In the genomic region with DNA sequence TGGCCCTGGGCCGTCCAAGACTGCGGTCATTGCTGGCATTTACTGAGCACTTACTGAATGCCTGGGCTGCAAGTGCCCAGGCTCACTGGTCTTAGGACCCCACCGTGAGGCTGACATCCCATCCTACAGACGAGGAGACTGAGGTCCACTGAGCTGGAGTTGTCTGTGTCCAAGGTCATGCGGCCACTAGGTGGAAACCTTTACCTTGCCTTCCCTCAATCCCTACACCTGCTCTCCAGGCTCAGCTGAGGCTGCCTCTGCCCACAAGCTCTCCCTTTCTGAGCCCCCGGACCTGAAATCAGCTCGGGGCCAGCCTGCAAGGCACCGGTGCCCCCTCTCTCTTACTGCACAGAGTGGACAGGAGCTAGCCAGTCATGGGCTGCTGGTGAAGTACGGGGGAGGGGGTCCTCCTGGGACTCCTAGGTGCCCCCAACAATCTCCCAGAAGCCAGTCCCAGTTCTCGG, we compare ENCODE assay signal across 1 cellular context.
TF ChIP-seq lines count a peak whose summit lies in the region.

No MANE protein-coding gene starts in this region.

TF ChIP-seq in HepG2, 621 proteins besides CTCF, POLR2A, EP300 and RAD21 (continued from another document):
- TF ChIP-seq, protein P1, sequence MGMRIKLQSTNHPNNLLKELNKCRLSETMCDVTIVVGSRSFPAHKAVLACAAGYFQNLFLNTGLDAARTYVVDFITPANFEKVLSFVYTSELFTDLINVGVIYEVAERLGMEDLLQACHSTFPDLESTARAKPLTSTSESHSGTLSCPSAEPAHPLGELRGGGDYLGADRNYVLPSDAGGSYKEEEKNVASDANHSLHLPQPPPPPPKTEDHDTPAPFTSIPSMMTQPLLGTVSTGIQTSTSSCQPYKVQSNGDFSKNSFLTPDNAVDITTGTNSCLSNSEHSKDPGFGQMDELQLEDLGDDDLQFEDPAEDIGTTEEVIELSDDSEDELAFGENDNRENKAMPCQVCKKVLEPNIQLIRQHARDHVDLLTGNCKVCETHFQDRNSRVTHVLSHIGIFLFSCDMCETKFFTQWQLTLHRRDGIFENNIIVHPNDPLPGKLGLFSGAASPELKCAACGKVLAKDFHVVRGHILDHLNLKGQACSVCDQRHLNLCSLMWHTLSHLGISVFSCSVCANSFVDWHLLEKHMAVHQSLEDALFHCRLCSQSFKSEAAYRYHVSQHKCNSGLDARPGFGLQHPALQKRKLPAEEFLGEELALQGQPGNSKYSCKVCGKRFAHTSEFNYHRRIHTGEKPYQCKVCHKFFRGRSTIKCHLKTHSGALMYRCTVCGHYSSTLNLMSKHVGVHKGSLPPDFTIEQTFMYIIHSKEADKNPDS (CRISPR knock-in tag; IDR thresholded peaks at IDR 0.05), result no peak
- TF ChIP-seq NR2F2 (IDR thresholded peaks at IDR 0.05; ENCODE audit: borderline replicate concordance, low read depth) (no peak), ZNF331 (CRISPR knock-in tag; IDR thresholded peaks at IDR 0.05) (no peak), SRSF9 (IDR thresholded peaks at IDR 0.05; ENCODE audit: borderline replicate concordance, insufficient read depth, low read depth, low read length, poor library complexity, severe bottlenecking) (no peak), TBL1XR1 (IDR thresholded peaks at IDR 0.05; ENCODE audit: borderline replicate concordance, low read length, partially characterized antibody) (no peak), PCBP2 (optimal IDR thresholded peaks at IDR 0.05; ENCODE audit: low read depth, low read length, poor library complexity, severe bottlenecking) (no peak), GZF1 (CRISPR knock-in tag; IDR thresholded peaks at IDR 0.05) (no peak), RORA (CRISPR knock-in tag; IDR thresholded peaks at IDR 0.05) (no peak), ZNF788 (CRISPR knock-in tag; IDR thresholded peaks at IDR 0.05; ENCODE audit: borderline replicate concordance) (0 out of 2 replicates have a peak, but pooled peaks have one; percentile 20), PLRG1 (conservative IDR thresholded peaks at IDR 0.05) (no peak), ZNF235 (CRISPR knock-in tag; IDR thresholded peaks at IDR 0.05; ENCODE audit: borderline replicate concordance) (no peak), MYNN (CRISPR knock-in tag; IDR thresholded peaks at IDR 0.05; ENCODE audit: low read depth) (no peak), KLF9 (CRISPR knock-in tag; IDR thresholded peaks at IDR 0.05; ENCODE audit: low read depth) (no peak), ZNF652 (CRISPR knock-in tag; IDR thresholded peaks at IDR 0.05; ENCODE audit: borderline replicate concordance, low read depth) (no peak), ZMYM2 (CRISPR knock-in tag; IDR thresholded peaks at IDR 0.05) (peak; percentile 91), ZKSCAN1 (IDR thresholded peaks at IDR 0.05; ENCODE audit: low read length) (no peak), ZNF605 (CRISPR knock-in tag; IDR thresholded peaks at IDR 0.05) (0 out of 2 replicates have a peak, but pooled peaks have one; percentile 13), SIX1 (CRISPR knock-in tag; IDR thresholded peaks at IDR 0.05; ENCODE audit: borderline replicate concordance) (no peak), RFX5 (IDR thresholded peaks at IDR 0.05; ENCODE audit: low read depth, low read length) (no peak), NFIB (CRISPR knock-in tag; IDR thresholded peaks at IDR 0.05; ENCODE audit: borderline replicate concordance) (no peak)
- TF ChIP-seq, protein P2, sequence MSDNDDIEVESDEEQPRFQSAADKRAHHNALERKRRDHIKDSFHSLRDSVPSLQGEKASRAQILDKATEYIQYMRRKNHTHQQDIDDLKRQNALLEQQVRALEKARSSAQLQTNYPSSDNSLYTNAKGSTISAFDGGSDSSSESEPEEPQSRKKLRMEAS (IDR thresholded peaks at IDR 0.05), result no peak
- TF ChIP-seq, protein P3, sequence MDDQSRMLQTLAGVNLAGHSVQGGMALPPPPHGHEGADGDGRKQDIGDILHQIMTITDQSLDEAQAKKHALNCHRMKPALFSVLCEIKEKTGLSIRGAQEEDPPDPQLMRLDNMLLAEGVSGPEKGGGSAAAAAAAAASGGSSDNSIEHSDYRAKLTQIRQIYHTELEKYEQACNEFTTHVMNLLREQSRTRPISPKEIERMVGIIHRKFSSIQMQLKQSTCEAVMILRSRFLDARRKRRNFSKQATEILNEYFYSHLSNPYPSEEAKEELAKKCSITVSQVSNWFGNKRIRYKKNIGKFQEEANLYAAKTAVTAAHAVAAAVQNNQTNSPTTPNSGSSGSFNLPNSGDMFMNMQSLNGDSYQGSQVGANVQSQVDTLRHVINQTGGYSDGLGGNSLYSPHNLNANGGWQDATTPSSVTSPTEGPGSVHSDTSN (CRISPR knock-in tag; IDR thresholded peaks at IDR 0.05; ENCODE audit: borderline replicate concordance), result no peak
- TF ChIP-seq, protein P4, sequence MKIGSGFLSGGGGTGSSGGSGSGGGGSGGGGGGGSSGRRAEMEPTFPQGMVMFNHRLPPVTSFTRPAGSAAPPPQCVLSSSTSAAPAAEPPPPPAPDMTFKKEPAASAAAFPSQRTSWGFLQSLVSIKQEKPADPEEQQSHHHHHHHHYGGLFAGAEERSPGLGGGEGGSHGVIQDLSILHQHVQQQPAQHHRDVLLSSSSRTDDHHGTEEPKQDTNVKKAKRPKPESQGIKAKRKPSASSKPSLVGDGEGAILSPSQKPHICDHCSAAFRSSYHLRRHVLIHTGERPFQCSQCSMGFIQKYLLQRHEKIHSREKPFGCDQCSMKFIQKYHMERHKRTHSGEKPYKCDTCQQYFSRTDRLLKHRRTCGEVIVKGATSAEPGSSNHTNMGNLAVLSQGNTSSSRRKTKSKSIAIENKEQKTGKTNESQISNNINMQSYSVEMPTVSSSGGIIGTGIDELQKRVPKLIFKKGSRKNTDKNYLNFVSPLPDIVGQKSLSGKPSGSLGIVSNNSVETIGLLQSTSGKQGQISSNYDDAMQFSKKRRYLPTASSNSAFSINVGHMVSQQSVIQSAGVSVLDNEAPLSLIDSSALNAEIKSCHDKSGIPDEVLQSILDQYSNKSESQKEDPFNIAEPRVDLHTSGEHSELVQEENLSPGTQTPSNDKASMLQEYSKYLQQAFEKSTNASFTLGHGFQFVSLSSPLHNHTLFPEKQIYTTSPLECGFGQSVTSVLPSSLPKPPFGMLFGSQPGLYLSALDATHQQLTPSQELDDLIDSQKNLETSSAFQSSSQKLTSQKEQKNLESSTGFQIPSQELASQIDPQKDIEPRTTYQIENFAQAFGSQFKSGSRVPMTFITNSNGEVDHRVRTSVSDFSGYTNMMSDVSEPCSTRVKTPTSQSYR (CRISPR knock-in tag; IDR thresholded peaks at IDR 0.05; ENCODE audit: borderline replicate concordance), result no peak
- TF ChIP-seq, protein P5, sequence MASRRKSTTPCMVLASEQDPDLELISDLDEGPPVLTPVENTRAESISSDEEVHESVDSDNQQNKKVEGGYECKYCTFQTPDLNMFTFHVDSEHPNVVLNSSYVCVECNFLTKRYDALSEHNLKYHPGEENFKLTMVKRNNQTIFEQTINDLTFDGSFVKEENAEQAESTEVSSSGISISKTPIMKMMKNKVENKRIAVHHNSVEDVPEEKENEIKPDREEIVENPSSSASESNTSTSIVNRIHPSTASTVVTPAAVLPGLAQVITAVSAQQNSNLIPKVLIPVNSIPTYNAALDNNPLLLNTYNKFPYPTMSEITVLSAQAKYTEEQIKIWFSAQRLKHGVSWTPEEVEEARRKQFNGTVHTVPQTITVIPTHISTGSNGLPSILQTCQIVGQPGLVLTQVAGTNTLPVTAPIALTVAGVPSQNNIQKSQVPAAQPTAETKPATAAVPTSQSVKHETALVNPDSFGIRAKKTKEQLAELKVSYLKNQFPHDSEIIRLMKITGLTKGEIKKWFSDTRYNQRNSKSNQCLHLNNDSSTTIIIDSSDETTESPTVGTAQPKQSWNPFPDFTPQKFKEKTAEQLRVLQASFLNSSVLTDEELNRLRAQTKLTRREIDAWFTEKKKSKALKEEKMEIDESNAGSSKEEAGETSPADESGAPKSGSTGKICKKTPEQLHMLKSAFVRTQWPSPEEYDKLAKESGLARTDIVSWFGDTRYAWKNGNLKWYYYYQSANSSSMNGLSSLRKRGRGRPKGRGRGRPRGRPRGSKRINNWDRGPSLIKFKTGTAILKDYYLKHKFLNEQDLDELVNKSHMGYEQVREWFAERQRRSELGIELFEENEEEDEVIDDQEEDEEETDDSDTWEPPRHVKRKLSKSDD (CRISPR knock-in tag; IDR thresholded peaks at IDR 0.05; ENCODE audit: low read depth), result no peak
- TF ChIP-seq, protein P6, sequence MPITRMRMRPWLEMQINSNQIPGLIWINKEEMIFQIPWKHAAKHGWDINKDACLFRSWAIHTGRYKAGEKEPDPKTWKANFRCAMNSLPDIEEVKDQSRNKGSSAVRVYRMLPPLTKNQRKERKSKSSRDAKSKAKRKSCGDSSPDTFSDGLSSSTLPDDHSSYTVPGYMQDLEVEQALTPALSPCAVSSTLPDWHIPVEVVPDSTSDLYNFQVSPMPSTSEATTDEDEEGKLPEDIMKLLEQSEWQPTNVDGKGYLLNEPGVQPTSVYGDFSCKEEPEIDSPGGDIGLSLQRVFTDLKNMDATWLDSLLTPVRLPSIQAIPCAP (CRISPR knock-in tag; IDR thresholded peaks at IDR 0.05; ENCODE audit: low read depth), result no peak
- TF ChIP-seq, protein P7, sequence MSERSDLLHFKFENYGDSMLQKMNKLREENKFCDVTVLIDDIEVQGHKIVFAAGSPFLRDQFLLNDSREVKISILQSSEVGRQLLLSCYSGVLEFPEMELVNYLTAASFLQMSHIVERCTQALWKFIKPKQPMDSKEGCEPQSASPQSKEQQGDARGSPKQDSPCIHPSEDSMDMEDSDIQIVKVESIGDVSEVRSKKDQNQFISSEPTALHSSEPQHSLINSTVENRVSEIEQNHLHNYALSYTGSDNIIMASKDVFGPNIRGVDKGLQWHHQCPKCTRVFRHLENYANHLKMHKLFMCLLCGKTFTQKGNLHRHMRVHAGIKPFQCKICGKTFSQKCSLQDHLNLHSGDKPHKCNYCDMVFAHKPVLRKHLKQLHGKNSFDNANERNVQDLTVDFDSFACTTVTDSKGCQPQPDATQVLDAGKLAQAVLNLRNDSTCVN (CRISPR knock-in tag; IDR thresholded peaks at IDR 0.05; ENCODE audit: borderline replicate concordance), result no peak; the same call in 1 of the 2 replicates
